31 cellular contexts compared by ENCODE assay signal in the genomic region with DNA sequence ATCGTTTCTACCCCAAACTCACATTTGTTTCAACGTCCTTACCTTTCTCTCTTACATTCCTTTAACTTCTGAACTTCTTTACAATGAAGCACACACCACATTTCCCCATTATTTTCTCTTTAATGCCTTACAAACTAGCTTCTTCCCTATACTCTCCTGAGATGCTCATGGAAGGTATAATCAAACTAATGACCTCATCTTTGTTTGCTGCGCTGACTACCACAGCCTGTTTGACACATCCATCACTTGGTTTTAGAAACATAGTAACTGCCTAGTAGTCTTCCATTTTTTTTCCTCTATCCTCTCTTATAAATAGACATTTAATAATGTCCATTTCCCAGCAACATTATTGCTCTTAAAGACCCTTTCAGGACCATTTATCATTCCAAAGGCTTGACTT.
"Had no signal": no experiment of that assay in that cellular context is flagged by ENCODE, and none has a peak within 500 bp of the region (broad histone marks: within the 10 kb centered on the region; RNA-seq: fewer than 3 reads in every experiment).

No MANE protein-coding gene starts in this region.

- ATAC-seq: activated CD4-positive, CD25-positive, alpha-beta regulatory T cell treated with anti-CD3 and anti-CD28 coated beads, Interleukin-2, amount 50 U/mL, for 24 hours; effector memory CD8-positive, alpha-beta T cell; gastrocnemius medialis; mucosa of descending colon; psoas muscle; stimulated activated naive CD8-positive, alpha-beta T cell treated with anti-CD3 and anti-CD28 coated beads, Interleukin-15, Interleukin-2, amounts not matched to agents 100 U/mL and 50 U/mL, for 24 hours; T-cell had no signal

- H3K27me3 ChIP-seq: adrenal gland, testis had no signal

- DNase-seq: activated CD4-positive, alpha-beta T cell treated with anti-CD3 and anti-CD28 coated beads for 48 hours; activated CD4-positive, alpha-beta T cell treated with anti-CD3 and anti-CD28 coated beads, Interleukin-2, amount 50 U/mL, for 48 hours; activated CD8-positive, alpha-beta memory T cell treated with anti-CD3 and anti-CD28 coated beads for 24 hours; activated effector memory CD4-positive, alpha-beta T cell treated with Interleukin-2 at 50 U/mL for 16 hours; activated naive CD4-positive, alpha-beta T cell treated with Interleukin-2 at 50 U/mL for 16 hours; activated naive CD8-positive, alpha-beta T cell treated with anti-CD3 and anti-CD28 coated beads for 36 hours; adrenal gland; aorta; dorsolateral prefrontal cortex; effector memory CD8-positive, alpha-beta T cell; erythroblast; gastrocnemius medialis; glutamatergic neuron; islet precursor cell; left ventricle myocardium inferior; mucosa of descending colon; nephron progenitor cell; psoas muscle; stimulated activated CD4-positive, alpha-beta T cell treated with anti-CD3 and anti-CD28 coated beads, Interleukin-2, amount 100 ng/mL, for 48 hours; stimulated activated naive CD8-positive, alpha-beta T cell treated with anti-CD3 and anti-CD28 coated beads, Interleukin-15, Interleukin-2, amounts not matched to agents 100 U/mL and 50 U/mL, for 24 hours; T-cell; T-helper 9 cell; testis; trophoblast cell; WERI-Rb-1 had no signal

- H3K36me3 ChIP-seq: adrenal gland, gastrocnemius medialis, left ventricle myocardium inferior, WERI-Rb-1 had no signal

- H3K9ac ChIP-seq: parathyroid adenoma had no signal

- H2AFZ ChIP-seq: parathyroid adenoma had no signal

- H3K27ac ChIP-seq: adrenal gland, coronary artery, dorsolateral prefrontal cortex, gastrocnemius medialis, left ventricle myocardium inferior, parathyroid adenoma, psoas muscle, testis, WERI-Rb-1 had no signal

- FAIRE-seq: TTC549, urothelium cell line had no signal

- H3K4me1 ChIP-seq: gastrocnemius medialis, left ventricle myocardium inferior, parathyroid adenoma, psoas muscle, testis had no signal

- H3K9me3 ChIP-seq: adrenal gland, gastrocnemius medialis, left ventricle myocardium inferior, mucosa of descending colon, psoas muscle, testis had no signal

- H3K79me2 ChIP-seq: parathyroid adenoma had no signal

- H3K4me3 ChIP-seq: adrenal gland, coronary artery, dorsolateral prefrontal cortex, gastrocnemius medialis, left ventricle myocardium inferior, lung, mucosa of descending colon, psoas muscle, testis had no signal
